Comparison of ENCODE assay signal across 6 cellular contexts in genomic region chr7:99499356-99499712, GRCh38.
DNase-seq lines count a peak whose midpoint lies in the region; ATAC-seq lines count a peak whose summit lies in the region.

No MANE protein-coding gene starts in this region.

- no peak for ATAC-seq in GM19328 (IDR thresholded peaks at IDR 0.05; ENCODE audit: unreplicated experiment)

- in situ Hi-C loops in HAP-1 (cut with MboI; ENCODE audit: low sequenced_read_pairs): no loop called here

- peak overlapping the region; percentile 82 for H3K9ac ChIP-seq in SK-N-MC (ENCODE audit: insufficient read length)

- H3K9me3 ChIP-seq in HAP-1 (peaks cover 8% of the 10 kb centered on the region), SK-N-MC (ENCODE audit: low read depth, low read length) (no peaks in the 10 kb centered on the region)

- H3K27ac ChIP-seq in SK-N-MC: no peak overlapping the region

- H3K4me3 ChIP-seq in HAP-1 (peak overlapping the region; percentile 93), SK-N-MC (peak overlapping the region; percentile 78), iPS-11a (ENCODE audit: low read depth, low read length) (peak overlapping the region; percentile 94)

- H3K36me3 ChIP-seq in HAP-1 (replicated peaks): peaks cover 23% of the 10 kb centered on the region
- H3K36me3 ChIP-seq in SK-N-MC (ENCODE audit: insufficient read depth, low read length): peaks cover 30% of the 10 kb centered on the region

- DNase-seq in HAP-1 (ENCODE audit: low spot score in 2 of 2) (no peak), SK-N-MC (ENCODE audit: low read depth, low spot score) (no peak), GF-D8 (lab: John Stamatoyannopoulos, UW) (no peak), NCI-H2171 treated with DMSO at 0.1 percent for 48 hours (lab: John Stamatoyannopoulos, UW) (no peak)

- no peaks in the 10 kb centered on the region for H3K27me3 ChIP-seq in HAP-1 (ENCODE audit: low read depth)

- H3K4me1 ChIP-seq in HAP-1: peaks cover 13% of the 10 kb centered on the region; the same call in 1 of the 2 replicates
